Comparison of ENCODE assay signal across 18 cellular contexts in genomic region chr22:39943941-39944624, GRCh38. TPM values are rescaled to one million over a fixed set of nuclear protein-coding genes. Genes with fewer than 3 reads are reported as not detected.
DNase-seq lines count a peak whose midpoint lies in the region; ATAC-seq and TF ChIP-seq lines count a peak whose summit lies in the region.
"Had no signal": no experiment of that assay in that cellular context is flagged by ENCODE, and none has a peak within 500 bp of the region (broad histone marks: within the 10 kb centered on the region; RNA-seq: fewer than 3 reads in every experiment).

No MANE protein-coding gene starts in this region.

- no peak for TF ChIP-seq CTCF in left lung (IDR thresholded peaks at IDR 0.05)

- intact Hi-C loops in left lung (cut with DNase I): no loop called here

- H3K27ac ChIP-seq in left lung: no peak overlapping the region
- H3K27ac ChIP-seq: esophagus squamous epithelium, psoas muscle had no signal

- H3K36me3 ChIP-seq in left lung: no peaks in the 10 kb centered on the region
- H3K36me3 ChIP-seq: esophagus squamous epithelium, spleen had no signal

- no peak for ATAC-seq in stimulated activated naive CD8-positive, alpha-beta T cell treated with anti-CD3 and anti-CD28 coated beads, Interleukin-15, amount 100 ng/mL, for 72 hours
- no peak for ATAC-seq in left lung
- ATAC-seq: psoas muscle had no signal

- no peaks in the 10 kb centered on the region for H3K27me3 Mint-ChIP-seq in activated naive CD4-positive, alpha-beta T cell treated with anti-CD3 and anti-CD28 coated beads, Interleukin-2, amount 50 U/mL, for 24 hours
- H3K27me3 Mint-ChIP-seq in activated naive CD8-positive, alpha-beta T cell: no peaks in the 10 kb centered on the region
- H3K27me3 Mint-ChIP-seq in stimulated activated naive CD8-positive, alpha-beta T cell treated with anti-CD3 and anti-CD28 coated beads, Interleukin-15, amount 100 ng/mL, for 72 hours: no peaks in the 10 kb centered on the region

- H3K27me3 ChIP-seq in left lung: peaks cover 0 to 66% of the 10 kb centered on the region in 2 donors
- H3K27me3 ChIP-seq: esophagus squamous epithelium, spleen had no signal

- H3K9me3 ChIP-seq in left lung: no peaks in the 10 kb centered on the region
- H3K9me3 ChIP-seq: esophagus squamous epithelium, psoas muscle, spleen had no signal

- H3K4me1 ChIP-seq in left lung: peaks cover 0 to 12% of the 10 kb centered on the region in 2 donors
- H3K4me1 ChIP-seq: psoas muscle had no signal

- peaks cover 6% of the 10 kb centered on the region for H3K36me3 Mint-ChIP-seq in activated naive CD4-positive, alpha-beta T cell treated with anti-CD3 and anti-CD28 coated beads, Interleukin-2, amount 50 U/mL, for 24 hours
- peaks cover 14% of the 10 kb centered on the region for H3K36me3 Mint-ChIP-seq in activated naive CD8-positive, alpha-beta T cell

- peak overlapping the region; percentile 75 for H3K4me3 Mint-ChIP-seq in activated naive CD4-positive, alpha-beta T cell treated with anti-CD3 and anti-CD28 coated beads, Interleukin-2, amount 50 U/mL, for 24 hours
- peak overlapping the region; percentile 84 for H3K4me3 Mint-ChIP-seq in activated naive CD8-positive, alpha-beta T cell
- peak overlapping the region; percentile 78 to 80 for H3K4me3 Mint-ChIP-seq in stimulated activated naive CD8-positive, alpha-beta T cell treated with anti-CD3 and anti-CD28 coated beads, Interleukin-15, amount 100 ng/mL, for 72 hours
- H3K4me3 Mint-ChIP-seq: nephron had no signal

- no peaks in the 10 kb centered on the region for H3K9me3 Mint-ChIP-seq in activated naive CD4-positive, alpha-beta T cell treated with anti-CD3 and anti-CD28 coated beads, Interleukin-2, amount 50 U/mL, for 24 hours
- no peaks in the 10 kb centered on the region for H3K9me3 Mint-ChIP-seq in activated naive CD8-positive, alpha-beta T cell (ENCODE audit: low read depth)
- H3K9me3 Mint-ChIP-seq in stimulated activated naive CD8-positive, alpha-beta T cell treated with anti-CD3 and anti-CD28 coated beads, Interleukin-15, amount 100 ng/mL, for 72 hours: no peaks in the 10 kb centered on the region
- H3K9me3 Mint-ChIP-seq: nephron had no signal

- H3K4me3 ChIP-seq in left lung: no peak overlapping the region
- H3K4me3 ChIP-seq: esophagus squamous epithelium, lung, psoas muscle, spleen had no signal

- H3K27ac Mint-ChIP-seq in activated naive CD4-positive, alpha-beta T cell treated with anti-CD3 and anti-CD28 coated beads, Interleukin-2, amount 50 U/mL, for 24 hours: peak overlapping the region; percentile 98
- peak overlapping the region; percentile 97 for H3K27ac Mint-ChIP-seq in activated naive CD8-positive, alpha-beta T cell
- H3K27ac Mint-ChIP-seq in stimulated activated naive CD8-positive, alpha-beta T cell treated with anti-CD3 and anti-CD28 coated beads, Interleukin-15, amount 100 ng/mL, for 72 hours: peak overlapping the region; percentile 95 to 99
- H3K27ac Mint-ChIP-seq: nephron had no signal

- peaks cover 96% of the 10 kb centered on the region for H3K4me1 Mint-ChIP-seq in activated naive CD4-positive, alpha-beta T cell treated with anti-CD3 and anti-CD28 coated beads, Interleukin-2, amount 50 U/mL, for 24 hours
- H3K4me1 Mint-ChIP-seq in activated naive CD8-positive, alpha-beta T cell (ENCODE audit: low read depth): peaks cover 97% of the 10 kb centered on the region
- peaks cover 98% of the 10 kb centered on the region for H3K4me1 Mint-ChIP-seq in stimulated activated naive CD8-positive, alpha-beta T cell treated with anti-CD3 and anti-CD28 coated beads, Interleukin-15, amount 100 ng/mL, for 72 hours

- no peak for DNase-seq in activated naive CD4-positive, alpha-beta T cell (lab: John Stamatoyannopoulos, UW)
- peak; percentile 68 for DNase-seq in NCI-H146 (lab: John Stamatoyannopoulos, UW)
- DNase-seq in stimulated activated naive CD8-positive, alpha-beta T cell treated with anti-CD3 and anti-CD28 coated beads, Interleukin-15, amount 100 ng/mL, for 72 hours: no peak
- DNase-seq in NCI-H2081 treated with DMSO at 0.1 percent for 48 hours (lab: John Stamatoyannopoulos, UW): no peak
- no peak for DNase-seq in left lung
- no peak for DNase-seq in activated CD4-positive, CD25-positive, alpha-beta regulatory T cell (lab: John Stamatoyannopoulos, UW)
- DNase-seq: esophagus squamous epithelium, NCI-H1436, psoas muscle, spleen, trophoblast cell had no signal

RNA-seq across cellular contexts. Expression of gene TMA7B, which starts 16.1 kb away (rescaled TPM):
- total RNA-seq in left lung: under 1 TPM; 0.17 to 0.42 TPM
- total RNA-seq: bronchial epithelial cell, Daoy, esophagus squamous epithelium, NCI-H460, psoas muscle had no signal

RNA-seq across cellular contexts. Expression of gene GRAP2, which starts 43.2 kb away (rescaled TPM):
- 1 to 10 TPM; 2.3 to 3.4 TPM for total RNA-seq in left lung
- total RNA-seq: bronchial epithelial cell had no signal

RNA-seq across cellular contexts. Expression of gene ENTHD1, which starts 50.5 kb away (rescaled TPM):
- total RNA-seq in left lung: under 1 TPM in 1 of 2 donors, not detected in 1; 0.16 TPM
- total RNA-seq: bronchial epithelial cell, Daoy, esophagus squamous epithelium, NCI-H460, psoas muscle had no signal

RNA-seq across cellular contexts. Expression of gene FAM83F, which starts 50.7 kb away (rescaled TPM):
- under 1 TPM; 0.64 to 0.73 TPM for total RNA-seq in left lung
